Comparison of ENCODE assay signal across 24 cellular contexts in the genomic region with DNA sequence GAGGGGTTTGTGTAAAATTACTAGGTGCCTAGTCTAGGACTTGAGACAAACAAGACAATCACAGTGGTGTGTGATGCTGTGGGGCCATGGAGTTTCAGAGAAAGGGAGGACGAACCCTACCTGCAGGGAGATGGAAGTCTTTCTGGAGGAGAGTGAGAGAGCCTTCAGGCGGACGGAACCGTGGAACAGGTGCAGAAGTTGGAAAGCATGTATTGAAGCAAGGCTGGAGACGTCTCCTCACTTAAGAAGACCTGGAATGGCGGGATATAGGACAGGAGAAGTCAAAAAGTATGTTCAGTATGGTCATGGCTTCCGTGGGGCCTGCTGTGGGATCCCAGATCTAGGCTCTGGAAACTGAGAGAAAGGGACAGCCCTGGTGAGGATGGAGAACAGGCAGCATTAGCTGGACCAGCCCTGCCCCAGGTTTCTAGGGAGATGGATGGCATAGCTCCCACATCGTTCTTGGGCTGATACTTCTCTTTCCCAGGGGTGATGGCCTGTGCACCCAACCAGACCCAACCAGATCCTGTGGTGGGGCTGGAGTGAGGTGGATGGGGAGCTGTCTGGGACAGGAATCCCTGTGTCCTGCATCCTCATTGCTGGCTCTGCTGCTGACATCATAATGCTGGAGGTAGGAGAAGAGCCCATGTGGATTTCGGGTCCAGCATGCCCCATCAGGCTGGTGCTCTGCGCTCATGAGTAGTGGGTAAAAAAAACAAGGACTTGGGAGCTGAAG. TPM values are rescaled to one million over a fixed set of nuclear protein-coding genes. Genes with fewer than 3 reads are reported as not detected.
A peak's percentile ranks its signal among the peaks of the same experiment; 100 is the strongest.
DNase-seq lines count a peak whose midpoint lies in the region; ATAC-seq and TF ChIP-seq lines count a peak whose summit lies in the region.
"Had no signal": no experiment of that assay in that cellular context is flagged by ENCODE, and none has a peak within 500 bp of the region (broad histone marks: within the 10 kb centered on the region; RNA-seq: fewer than 3 reads in every experiment).

No MANE protein-coding gene starts in this region.

- TF ChIP-seq POLR2A in Peyer's patch (IDR thresholded peaks at IDR 0.05) (no peak), gastroesophageal sphincter (IDR thresholded peaks at IDR 0.05) (no peak)

- DNase-seq in activated CD4-positive, CD25-positive, alpha-beta regulatory T cell treated with anti-CD3 and anti-CD28 coated beads, Interleukin-2, amount 50 U/mL, for 72 hours: peak; percentile 12
- DNase-seq in activated CD4-positive, CD25-positive, alpha-beta regulatory T cell (lab: John Stamatoyannopoulos, UW): no peak
- DNase-seq in Peyer's patch (peak in 2 of 3 donors; percentile 12 to 17), islet precursor cell (peak; percentile 40), sciatic nerve (ENCODE audit: low spot score) (peak; percentile 14)
- DNase-seq: amygdala; DMS153; effector memory CD4-positive, alpha-beta T cell; glutamatergic neuron; left ventricle myocardium inferior; midbrain; MV-4-11; naive B cell; NCI-H1436; NCI-H2107; NCI-H774; stimulated activated CD4-positive, alpha-beta T cell treated with anti-CD3 and anti-CD28 coated beads, Interleukin-15, amount 100 ng/mL, for 24 hours had no signal

- H3K4me3 ChIP-seq in Peyer's patch: no peak overlapping the region
- no peak overlapping the region for H3K4me3 ChIP-seq in gastroesophageal sphincter
- H3K4me3 ChIP-seq: BLaER1 treated with 17β-estradiol and CSF1 and Interleukin-3, amounts not matched to agents 10 nM and 100 nM; HAP-1; left ventricle myocardium inferior had no signal

- H3K9me3 ChIP-seq in Peyer's patch (no peaks in the 10 kb centered on the region), gastroesophageal sphincter (no peaks in the 10 kb centered on the region)
- H3K9me3 ChIP-seq: BLaER1 treated with 17β-estradiol and CSF1 and Interleukin-3, amounts not matched to agents 10 nM and 100 nM; HAP-1; left ventricle myocardium inferior had no signal

- H3K27ac ChIP-seq in Peyer's patch (no peak overlapping the region), gastroesophageal sphincter (no peak overlapping the region)
- H3K27ac ChIP-seq: 22Rv1; BLaER1 treated with 17β-estradiol and CSF1 and Interleukin-3, amounts not matched to agents 10 nM and 100 nM; left ventricle myocardium inferior had no signal

- H3K4me1 ChIP-seq in Peyer's patch (no peaks in the 10 kb centered on the region), gastroesophageal sphincter (no peaks in the 10 kb centered on the region)
- H3K4me1 ChIP-seq: HAP-1, left ventricle myocardium inferior had no signal

- TF ChIP-seq EP300 in gastroesophageal sphincter (IDR thresholded peaks at IDR 0.05): no peak

- WGBS in gastroesophageal sphincter (ENCODE audit: low coverage in 1 of 2), 2 donors: 81% methylated on average over 9 of the region's 10 CpGs; no CpG with 5 or more reads in 1 of the 2 donors

- TF ChIP-seq CTCF in Peyer's patch (IDR thresholded peaks at IDR 0.05): no peak
- TF ChIP-seq CTCF in gastroesophageal sphincter (IDR thresholded peaks at IDR 0.05): no peak

- no peaks in the 10 kb centered on the region for H3K27me3 ChIP-seq in Peyer's patch
- peaks cover 20% of the 10 kb centered on the region for H3K27me3 ChIP-seq in gastroesophageal sphincter
- H3K27me3 ChIP-seq: BLaER1 treated with 17β-estradiol and CSF1 and Interleukin-3, amounts not matched to agents 10 nM and 100 nM had no signal

- ATAC-seq in sciatic nerve: no peak
- ATAC-seq in gastroesophageal sphincter: no peak
- ATAC-seq in HG02763 (IDR thresholded peaks at IDR 0.05; ENCODE audit: unreplicated experiment): no peak
- ATAC-seq in HG03159 (IDR thresholded peaks at IDR 0.05; ENCODE audit: unreplicated experiment): no peak
- ATAC-seq: stimulated activated memory B cell treated with anti-CD40 and anti-IgM and Interleukin-4, amounts not matched to agents 10 μg/mL and 1 μg/mL and 100 μg/mL, for 72 hours had no signal

- H3K36me3 ChIP-seq in Peyer's patch (no peaks in the 10 kb centered on the region), gastroesophageal sphincter (no peaks in the 10 kb centered on the region)
- H3K36me3 ChIP-seq: BLaER1 treated with 17β-estradiol and CSF1 and Interleukin-3, amounts not matched to agents 10 nM and 100 nM; HAP-1; left ventricle myocardium inferior had no signal

- intact Hi-C loops in sciatic nerve (cut with DNase I): no loop called here

RNA-seq across cellular contexts. Expression of gene LRP8, which starts 15.0 kb away (rescaled TPM):
- 10 to 100 TPM in 1 of 4 donors, 1 to 10 TPM in 3; 4.5 to 33.8 (median 5.0) TPM for total RNA-seq in Peyer's patch
- total RNA-seq in sciatic nerve: 2.4 TPM
- total RNA-seq in gastroesophageal sphincter: 1 to 10 TPM; 1.8 to 3.6 (median 2.2) TPM

Comparison
In these comparisons a context has a peak if more than half of its experiments do, and no peak if none do; other contexts are left out.
1. DNase-seq: peak in activated CD4-positive, CD25-positive, alpha-beta regulatory T cell treated with anti-CD3 and anti-CD28 coated beads, Interleukin-2, amount 50 U/mL, for 72 hours (single experiment), Peyer's patch (2 of 3), islet precursor cell (single experiment) and sciatic nerve (single experiment); none in activated CD4-positive, CD25-positive, alpha-beta regulatory T cell (0 of 4).